Comparison of ENCODE assay signal across 1 cellular context in genomic region chr14:23588884-23589598, GRCh38.
A peak's percentile ranks its signal among the peaks of the same experiment; 100 is the strongest.
TF ChIP-seq lines count a peak whose summit lies in the region.

No MANE protein-coding gene starts in this region.

TF ChIP-seq in HepG2, 621 proteins besides CTCF, POLR2A, EP300 and RAD21 (continued from another document and continues in another):
- no peak for TF ChIP-seq AHDC1 (CRISPR knock-in tag; IDR thresholded peaks at IDR 0.05; ENCODE audit: borderline replicate concordance)
- no peak for TF ChIP-seq GPN1 (CRISPR knock-in tag; IDR thresholded peaks at IDR 0.05; ENCODE audit: borderline replicate concordance)
- TF ChIP-seq ZNF556 (CRISPR knock-in tag; IDR thresholded peaks at IDR 0.05; ENCODE audit: borderline replicate concordance): peak; percentile 99
- no peak for TF ChIP-seq ATF1 (CRISPR knock-in tag; IDR thresholded peaks at IDR 0.05)
- TF ChIP-seq ZNF224 (CRISPR knock-in tag; IDR thresholded peaks at IDR 0.05): 0 out of 2 replicates have a peak, but pooled peaks have one; percentile 73
- TF ChIP-seq PREB (CRISPR knock-in tag; IDR thresholded peaks at IDR 0.05): no peak
- TF ChIP-seq MAZ (IDR thresholded peaks at IDR 0.05; ENCODE audit: borderline replicate concordance, low read depth, low read length): peak; percentile 90; the same call in 1 of the 2 replicates
- TF ChIP-seq MAZ (CRISPR knock-in tag; IDR thresholded peaks at IDR 0.05; ENCODE audit: low read depth): peak; percentile 96
- TF ChIP-seq U2AF1 (optimal IDR thresholded peaks at IDR 0.05; ENCODE audit: low read depth, low read length): peak; percentile 89
- no peak for TF ChIP-seq ZNF597 (CRISPR knock-in tag; IDR thresholded peaks at IDR 0.05)
- 0 out of 2 replicates have a peak, but pooled peaks have one; percentile 50 for TF ChIP-seq ZNF235 (CRISPR knock-in tag; IDR thresholded peaks at IDR 0.05; ENCODE audit: borderline replicate concordance)
- no peak; the same call in 1 of the 2 replicates for TF ChIP-seq NFIB (CRISPR knock-in tag; IDR thresholded peaks at IDR 0.05; ENCODE audit: borderline replicate concordance)
- TF ChIP-seq ZNF3 (CRISPR knock-in tag; IDR thresholded peaks at IDR 0.05): no peak
- TF ChIP-seq FOSL2 (CRISPR knock-in tag; IDR thresholded peaks at IDR 0.05): peak; percentile 88
- no peak for TF ChIP-seq FOXK2 (IDR thresholded peaks at IDR 0.05)
- no peak for TF ChIP-seq MTA3 (CRISPR knock-in tag; IDR thresholded peaks at IDR 0.05)
- peak; percentile 94 for TF ChIP-seq ZNF781 (CRISPR knock-in tag; IDR thresholded peaks at IDR 0.05; ENCODE audit: borderline replicate concordance, not compliant biosample characterization)
- no peak for TF ChIP-seq ZNF282 (IDR thresholded peaks at IDR 0.05; ENCODE audit: partially characterized antibody)
- peak; percentile 79 for TF ChIP-seq CEBPG (CRISPR knock-in tag; IDR thresholded peaks at IDR 0.05)
- TF ChIP-seq AGO1 (IDR thresholded peaks at IDR 0.05; ENCODE audit: low read depth, low read length, poor library complexity, severe bottlenecking): no peak
- TF ChIP-seq YEATS2 (CRISPR knock-in tag; IDR thresholded peaks at IDR 0.05; ENCODE audit: borderline replicate concordance): peak; percentile 95
- no peak for TF ChIP-seq PBX3 (CRISPR knock-in tag; IDR thresholded peaks at IDR 0.05; ENCODE audit: borderline replicate concordance)
- TF ChIP-seq TAF15 (IDR thresholded peaks at IDR 0.05; ENCODE audit: low read depth, low read length, poor library complexity, severe bottlenecking): no peak
- TF ChIP-seq THAP8 (CRISPR knock-in tag; IDR thresholded peaks at IDR 0.05; ENCODE audit: borderline replicate concordance): no peak
- TF ChIP-seq ESRRA (CRISPR knock-in tag; IDR thresholded peaks at IDR 0.05; ENCODE audit: low read depth): peak; percentile 95
- TF ChIP-seq NFYB (CRISPR knock-in tag; IDR thresholded peaks at IDR 0.05): peak; percentile 48; the same call in 1 of the 2 replicates
- TF ChIP-seq ZNF564 (CRISPR knock-in tag; IDR thresholded peaks at IDR 0.05): peak; percentile 40; the same call in 1 of the 2 replicates
- no peak for TF ChIP-seq TEAD2 (CRISPR knock-in tag; IDR thresholded peaks at IDR 0.05)
- TF ChIP-seq PHF5A (CRISPR knock-in tag; IDR thresholded peaks at IDR 0.05; ENCODE audit: low read depth, unreplicated experiment): peak; percentile 99
- peak; percentile 75; the same call in 1 of the 2 replicates for TF ChIP-seq FOXK1 (CRISPR knock-in tag; IDR thresholded peaks at IDR 0.05; ENCODE audit: borderline replicate concordance, low read depth)
- TF ChIP-seq NR2F6 (IDR thresholded peaks at IDR 0.05): peak; percentile 39; the same call in 1 of the 2 replicates
- TF ChIP-seq NR2F6 (CRISPR knock-in tag; IDR thresholded peaks at IDR 0.05): peak; percentile 91
- TF ChIP-seq ELK4 (CRISPR knock-in tag; IDR thresholded peaks at IDR 0.05; ENCODE audit: borderline replicate concordance): no peak
- TF ChIP-seq FOXA3 (CRISPR knock-in tag; IDR thresholded peaks at IDR 0.05): peak; percentile 88
- no peak for TF ChIP-seq GLMP (CRISPR knock-in tag; IDR thresholded peaks at IDR 0.05; ENCODE audit: borderline replicate concordance)
- peak; percentile 99 for TF ChIP-seq SALL2 (CRISPR knock-in tag; IDR thresholded peaks at IDR 0.05)
- peak; percentile 30 for TF ChIP-seq HHEX (CRISPR knock-in tag; IDR thresholded peaks at IDR 0.05)
- TF ChIP-seq ZNF576 (CRISPR knock-in tag; IDR thresholded peaks at IDR 0.05): no peak
- peak; percentile 97 for TF ChIP-seq ZNF225 (CRISPR knock-in tag; IDR thresholded peaks at IDR 0.05)
- peak; percentile 96 for TF ChIP-seq SAFB2 (CRISPR knock-in tag; IDR thresholded peaks at IDR 0.05; ENCODE audit: borderline replicate concordance, low read depth)
- TF ChIP-seq RARG (CRISPR knock-in tag; IDR thresholded peaks at IDR 0.05; ENCODE audit: low read depth): no peak
- TF ChIP-seq GTF3A (CRISPR knock-in tag; conservative IDR thresholded peaks at IDR 0.05): 0 out of 2 replicates have a peak, but pooled peaks have one; percentile 87
- TF ChIP-seq SRF (IDR thresholded peaks at IDR 0.05; ENCODE audit: low read depth, low read length): peak; percentile 21; the same call in 1 of the 2 replicates
- no peak for TF ChIP-seq XBP1 (CRISPR knock-in tag; IDR thresholded peaks at IDR 0.05)
- TF ChIP-seq SRSF9 (IDR thresholded peaks at IDR 0.05; ENCODE audit: borderline replicate concordance, insufficient read depth, low read depth, low read length, poor library complexity, severe bottlenecking): no peak
- peak; percentile 67; the same call in 1 of the 3 replicates for TF ChIP-seq MXI1 (IDR thresholded peaks at IDR 0.05; ENCODE audit: borderline replicate concordance, low read depth, low read length)
- TF ChIP-seq HIC2 (CRISPR knock-in tag; IDR thresholded peaks at IDR 0.05; ENCODE audit: low read depth): peak; percentile 82
- TF ChIP-seq ZNF503 (CRISPR knock-in tag; IDR thresholded peaks at IDR 0.05): peak; percentile 65; the same call in 1 of the 2 replicates
- TF ChIP-seq ZMYM2 (CRISPR knock-in tag; IDR thresholded peaks at IDR 0.05): peak; percentile 43; the same call in 1 of the 2 replicates
- peak; percentile 94; the same call in 1 of the 2 replicates for TF ChIP-seq ZNF83 (CRISPR knock-in tag; IDR thresholded peaks at IDR 0.05; ENCODE audit: borderline replicate concordance)
- TF ChIP-seq EED (CRISPR knock-in tag; IDR thresholded peaks at IDR 0.05): 0 out of 2 replicates have a peak, but pooled peaks have one; percentile 69
- no peak for TF ChIP-seq RBFOX2 (IDR thresholded peaks at IDR 0.05; ENCODE audit: low read depth, low read length)
- TF ChIP-seq CHCHD3 (CRISPR knock-in tag; IDR thresholded peaks at IDR 0.05): no peak
- peak; percentile 95 for TF ChIP-seq ZSCAN29 (CRISPR knock-in tag; conservative IDR thresholded peaks at IDR 0.05)
- no peak for TF ChIP-seq MBD4 (IDR thresholded peaks at IDR 0.05; ENCODE audit: borderline replicate concordance, low read length)
